In genomic region chr6:37155394-37156312, GRCh38 we compare ENCODE assay signal across 8 cellular contexts. TPM values are rescaled to one million over a fixed set of nuclear protein-coding genes. Genes with fewer than 3 reads are reported as not detected.
DNase-seq lines count a peak whose midpoint lies in the region; ATAC-seq and TF ChIP-seq lines count a peak whose summit lies in the region.

No MANE protein-coding gene starts in this region.

- peak overlapping the region; percentile 59 for H3K4me3 Mint-ChIP-seq in activated B cell treated with CpG ODN at 0.5 μM for 24 hours

- CTCF ChIA-PET in activated B cell treated with CpG ODN at 0.5 μM for 24 hours (lab: Charles Lee), result interaction anchor here (0.8 to 1.7 kb wide), 3 partner anchors 16 to 127 kb away, joined by 3 to 11 read pairs (median 9); no protein-coding TSS in a partner anchor
- CTCF ChIA-PET in RWPE1 (lab: Yijun Ruan, JAX), result no interaction called here

- no peak for TF ChIP-seq CTCF in activated B cell treated with CpG ODN at 0.5 μM for 24 hours (IDR thresholded peaks at IDR 0.05)
- TF ChIP-seq CTCF in right lobe of liver (IDR thresholded peaks at IDR 0.05), result no peak
- TF ChIP-seq CTCF in RWPE1 (conservative IDR thresholded peaks at IDR 0.05; ENCODE audit: low read depth), result no peak

- H3K36me3 ChIP-seq in right lobe of liver, result no peaks in the 10 kb centered on the region

- ATAC-seq in GM18870 (IDR thresholded peaks at IDR 0.05; ENCODE audit: unreplicated experiment), result peak; percentile 82
- peak; percentile 83 for ATAC-seq in HG02870 (IDR thresholded peaks at IDR 0.05; ENCODE audit: unreplicated experiment)
- peak; percentile 85 for ATAC-seq in activated B cell treated with CpG ODN at 0.5 μM for 24 hours (ENCODE audit: low read depth)
- ATAC-seq in right lobe of liver, result peak; percentile 75 to 82 (median 80)
- no peak for ATAC-seq in Right ventricle myocardium inferior

- POLR2A ChIA-PET in activated B cell treated with CpG ODN at 0.5 μM for 24 hours (lab: Charles Lee) (interaction anchor here (1.8 to 15.3 kb wide), 3 partner anchors 11 to 106 kb away, joined by 5 to 443 read pairs (median 118); partner anchors contain the start of gene PIM1), RWPE1 (lab: Yijun Ruan, JAX; ENCODE audit: low non-redundant PET) (no interaction called here)

- no peaks in the 10 kb centered on the region for H3K27me3 ChIP-seq in right lobe of liver

- intact Hi-C loops in activated B cell treated with CpG ODN at 0.5 μM for 24 hours (cut with micrococcal nuclease) (loop anchor here (1.0 to 2.0 kb wide), 5 partner anchors 11 to 105 kb away; no protein-coding TSS in a partner anchor), right lobe of liver (cut with DNase I) (no loop called here), Right ventricle myocardium inferior (cut with DNase I) (no loop called here)

- DNase-seq in activated B cell treated with CpG ODN at 0.5 μM for 24 hours, result peak; percentile 66
- DNase-seq in right lobe of liver, result peak in 1 of 3 donors; percentile 46
- no peak for DNase-seq in NCI-H2029 treated with DMSO at 0.1 percent for 48 hours (lab: John Stamatoyannopoulos, UW)
- DNase-seq in Right ventricle myocardium inferior (ENCODE audit: missing footprints), result no peak
- DNase-seq in NCI-H345 treated with DMSO at 0.1 percent for 48 hours (lab: John Stamatoyannopoulos, UW; ENCODE audit: unreplicated experiment), result no peak
- no peak for DNase-seq in RWPE1 (ENCODE audit: low spot score)

- peak overlapping the region in 2 of 3 donors; percentile 26 to 36 for H3K27ac ChIP-seq in right lobe of liver
- H3K27ac ChIP-seq in RWPE1, result no peak overlapping the region

- H3K36me3 Mint-ChIP-seq in activated B cell treated with CpG ODN at 0.5 μM for 24 hours (ENCODE audit: low read depth), result no peaks in the 10 kb centered on the region

- H3K9me3 Mint-ChIP-seq in activated B cell treated with CpG ODN at 0.5 μM for 24 hours, result no peaks in the 10 kb centered on the region

- peaks cover 0 to 6% (median 4%) of the 10 kb centered on the region in 4 donors for H3K4me1 ChIP-seq in right lobe of liver

- H3K27me3 Mint-ChIP-seq in activated B cell treated with CpG ODN at 0.5 μM for 24 hours, result no peaks in the 10 kb centered on the region

- 34% methylated on average over 10 of the region's 11 CpGs for WGBS in right lobe of liver (ENCODE audit: insufficient coverage, low coverage, low lambda C conversion rate, missing lambda C conversion rate)

- no peak overlapping the region for H3K4me3 ChIP-seq in right lobe of liver

- peaks cover 65% of the 10 kb centered on the region for H3K4me1 Mint-ChIP-seq in activated B cell treated with CpG ODN at 0.5 μM for 24 hours

- H3K27ac Mint-ChIP-seq in activated B cell treated with CpG ODN at 0.5 μM for 24 hours, result peak overlapping the region; percentile 97

- H3K9me3 ChIP-seq in right lobe of liver, result no peaks in the 10 kb centered on the region

- no peak for TF ChIP-seq POLR2A in right lobe of liver (IDR thresholded peaks at IDR 0.05)

RNA-seq across cellular contexts. Expression of gene PIM1, which starts 14.3 kb away (rescaled TPM):
- total RNA-seq in activated B cell treated with CpG ODN at 0.5 μM for 24 hours (272 and 283 TPM in 2 replicates), right lobe of liver (10 to 100 TPM in 5 of 6 experiments, 1 to 10 TPM in 1; 5.1 to 45.2 (median 13.0) TPM), Right ventricle myocardium inferior (27.8 TPM)
